Comparison of ENCODE assay signal across 13 cellular contexts in genomic region chr10:79402951-79403350, GRCh38. TPM values are rescaled to one million over a fixed set of nuclear protein-coding genes. Genes with fewer than 3 reads are reported as not detected.
A peak's percentile ranks its signal among the peaks of the same experiment; 100 is the strongest.
DNase-seq lines count a peak whose midpoint lies in the region; ATAC-seq and TF ChIP-seq lines count a peak whose summit lies in the region.
"Had no signal": no experiment of that assay in that cellular context is flagged by ENCODE, and none has a peak within 500 bp of the region (broad histone marks: within the 10 kb centered on the region; RNA-seq: fewer than 3 reads in every experiment).

No MANE protein-coding gene starts in this region.

- no peaks in the 10 kb centered on the region for H3K27me3 ChIP-seq in Peyer's patch

- H3K9me3 ChIP-seq in Peyer's patch: no peaks in the 10 kb centered on the region

- ATAC-seq in GM18502 (IDR thresholded peaks at IDR 0.05; ENCODE audit: poor library complexity, unreplicated experiment): no peak

- H3K27me3 Mint-ChIP-seq in endothelial cell (ENCODE audit: unreplicated experiment) (peaks cover 25% of the 10 kb centered on the region), mesothelial cell of epicardium (ENCODE audit: low read depth) (no peaks in the 10 kb centered on the region)

- H3K4me3 ChIP-seq in Peyer's patch: no peak overlapping the region

- H3K4me1 Mint-ChIP-seq in endothelial cell (ENCODE audit: unreplicated experiment): peaks cover 88% of the 10 kb centered on the region
- peaks cover 80% of the 10 kb centered on the region for H3K4me1 Mint-ChIP-seq in mesothelial cell of epicardium
- H3K4me1 Mint-ChIP-seq: activated naive CD4-positive, alpha-beta T cell treated with anti-CD3 and anti-CD28 coated beads, Interleukin-2, amount 10 ng/mL, durations not matched to agents 7 days and 5 days had no signal

- H3K9me3 Mint-ChIP-seq in endothelial cell (ENCODE audit: unreplicated experiment) (no peaks in the 10 kb centered on the region), mesothelial cell of epicardium (no peaks in the 10 kb centered on the region)
- H3K9me3 Mint-ChIP-seq: activated naive CD4-positive, alpha-beta T cell treated with anti-CD3 and anti-CD28 coated beads, Interleukin-2, amount 10 ng/mL, durations not matched to agents 7 days and 5 days had no signal

- H3K36me3 Mint-ChIP-seq in endothelial cell (ENCODE audit: low read depth, unreplicated experiment) (peaks cover 14% of the 10 kb centered on the region), mesothelial cell of epicardium (no peaks in the 10 kb centered on the region)
- H3K36me3 Mint-ChIP-seq: activated naive CD4-positive, alpha-beta T cell treated with anti-CD3 and anti-CD28 coated beads, Interleukin-2, amount 10 ng/mL, durations not matched to agents 7 days and 5 days had no signal

- no peak for TF ChIP-seq CTCF in Peyer's patch (IDR thresholded peaks at IDR 0.05)
- TF ChIP-seq CTCF in endothelial cell (IDR thresholded peaks at IDR 0.05; ENCODE audit: unreplicated experiment): no peak
- no peak for TF ChIP-seq CTCF in mesothelial cell of epicardium (IDR thresholded peaks at IDR 0.05; ENCODE audit: unreplicated experiment)

- peak overlapping the region in 3 of 4 donors; percentile 36 to 71 (median 59) for H3K27ac ChIP-seq in Peyer's patch
- peak overlapping the region; percentile 99 for H3K27ac ChIP-seq in temporal lobe (ENCODE audit: low read depth, low read length)

- no peak for TF ChIP-seq POLR2A in Peyer's patch (IDR thresholded peaks at IDR 0.05)

- H3K36me3 ChIP-seq in Peyer's patch: no peaks in the 10 kb centered on the region

- DNase-seq in Peyer's patch (no peak), endothelial cell (ENCODE audit: low spot score) (no peak), mesothelial cell of epicardium (ENCODE audit: low spot score in 2 of 2, unreplicated experiment in 2 of 2) (no peak), AG08395 (ENCODE audit: low spot score) (no peak), Kasumi-1 (lab: John Stamatoyannopoulos, UW) (no peak), T1000 (lab: John Stamatoyannopoulos, UW) (no peak)
- DNase-seq: activated CD8-positive, alpha-beta memory T cell treated with anti-CD3 and anti-CD28 coated beads for 24 hours; activated naive CD4-positive, alpha-beta T cell treated with anti-CD3 and anti-CD28 coated beads, Interleukin-2, amount 10 ng/mL, durations not matched to agents 7 days and 5 days; EL; NCI-H510A treated with DMSO at 0.1 percent for 48 hours; stimulated activated CD4-positive, alpha-beta T cell treated with anti-CD3 and anti-CD28 coated beads, Interleukin-1b, Interleukin-23, amount 100 ng/mL, for 48 hours had no signal

- H3K4me3 Mint-ChIP-seq in endothelial cell (ENCODE audit: unreplicated experiment) (peak overlapping the region; percentile 79), mesothelial cell of epicardium (no peak overlapping the region)
- H3K4me3 Mint-ChIP-seq: activated naive CD4-positive, alpha-beta T cell treated with anti-CD3 and anti-CD28 coated beads, Interleukin-2, amount 10 ng/mL, durations not matched to agents 7 days and 5 days had no signal

- peaks cover 0 to 94% (median 0%) of the 10 kb centered on the region in 4 donors for H3K4me1 ChIP-seq in Peyer's patch

- H3K27ac Mint-ChIP-seq in endothelial cell (ENCODE audit: unreplicated experiment) (peak overlapping the region; percentile 86), mesothelial cell of epicardium (peak overlapping the region; percentile 85)
- H3K27ac Mint-ChIP-seq: activated naive CD4-positive, alpha-beta T cell treated with anti-CD3 and anti-CD28 coated beads, Interleukin-2, amount 10 ng/mL, durations not matched to agents 7 days and 5 days had no signal

RNA-seq across cellular contexts. Expression of gene ZCCHC24, which starts 42.5 kb away (rescaled TPM):
- 10 to 100 TPM in 2 of 4 donors, 1 to 10 TPM in 2; 2.8 to 39.6 (median 9.3) TPM for total RNA-seq in Peyer's patch
- 60.0 TPM for total RNA-seq in endothelial cell (ENCODE audit: unreplicated experiment)
- 31.8 to 34.0 TPM (median 33.2 TPM) in 3 replicates for total RNA-seq in mesothelial cell of epicardium
- total RNA-seq in temporal lobe: 5.7 TPM

RNA-seq across cellular contexts. Expression of gene PPIF, which starts 55.7 kb away (rescaled TPM):
- total RNA-seq in Peyer's patch: 10 to 100 TPM; 35.7 to 57.8 (median 45.0) TPM
- 21.9 TPM for total RNA-seq in endothelial cell (ENCODE audit: unreplicated experiment)
- 35.1 to 37.3 TPM (median 36.3 TPM) in 3 replicates for total RNA-seq in mesothelial cell of epicardium
- total RNA-seq in temporal lobe: 9.8 TPM
